1 cellular context compared by ENCODE assay signal in the genomic region with DNA sequence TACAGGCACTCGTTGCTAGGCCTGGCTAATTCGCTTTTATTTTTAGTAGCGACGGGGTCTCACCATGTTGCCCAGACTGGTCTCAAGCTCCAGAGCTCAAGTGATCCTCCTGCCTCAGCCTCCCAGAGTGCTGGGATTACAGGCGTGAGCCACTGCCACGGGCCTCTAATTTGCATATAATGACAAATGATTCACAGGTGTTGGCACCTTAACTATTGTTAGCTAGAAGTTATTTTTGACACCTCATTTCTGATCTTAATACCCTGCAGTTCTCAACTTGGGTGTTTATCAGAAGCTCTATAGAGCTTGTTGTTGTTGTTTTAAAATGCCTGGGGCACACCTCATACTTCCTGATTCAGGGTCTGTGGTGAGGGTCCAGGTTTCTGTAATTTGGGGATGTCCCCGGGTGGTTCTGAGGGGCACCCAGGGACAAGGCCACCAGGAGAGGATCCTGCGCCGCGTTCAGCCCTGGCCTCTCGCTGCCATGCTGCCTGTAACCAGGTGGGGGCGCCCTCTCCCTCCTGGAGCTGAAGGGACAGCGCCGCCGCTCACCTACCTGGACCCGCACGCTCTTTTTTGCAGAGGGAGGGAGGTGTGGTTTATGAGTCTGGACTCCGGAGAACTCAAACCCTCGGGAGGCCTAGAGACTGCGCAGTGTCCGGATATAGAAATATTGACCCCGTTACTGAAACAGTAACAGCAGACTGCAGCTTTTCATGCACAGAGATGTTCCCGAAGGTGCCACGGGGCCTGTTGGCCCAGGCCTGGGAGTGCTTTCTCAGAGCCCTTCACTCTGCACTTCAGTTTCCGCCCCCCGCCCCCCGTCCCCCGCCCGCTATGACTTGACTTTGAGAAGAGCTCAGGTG.
TF ChIP-seq lines count a peak whose summit lies in the region.

No MANE protein-coding gene starts in this region.

TF ChIP-seq in GM12878, 131 proteins besides CTCF, POLR2A, EP300 and RAD21 (continued from another document and continues in another):
- no peak for TF ChIP-seq YBX1 (IDR thresholded peaks at IDR 0.05)
- TF ChIP-seq, protein P1, sequence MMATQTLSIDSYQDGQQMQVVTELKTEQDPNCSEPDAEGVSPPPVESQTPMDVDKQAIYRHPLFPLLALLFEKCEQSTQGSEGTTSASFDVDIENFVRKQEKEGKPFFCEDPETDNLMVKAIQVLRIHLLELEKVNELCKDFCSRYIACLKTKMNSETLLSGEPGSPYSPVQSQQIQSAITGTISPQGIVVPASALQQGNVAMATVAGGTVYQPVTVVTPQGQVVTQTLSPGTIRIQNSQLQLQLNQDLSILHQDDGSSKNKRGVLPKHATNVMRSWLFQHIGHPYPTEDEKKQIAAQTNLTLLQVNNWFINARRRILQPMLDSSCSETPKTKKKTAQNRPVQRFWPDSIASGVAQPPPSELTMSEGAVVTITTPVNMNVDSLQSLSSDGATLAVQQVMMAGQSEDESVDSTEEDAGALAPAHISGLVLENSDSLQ (IDR thresholded peaks at IDR 0.05) = 0 out of 2 replicates have a peak, but pooled peaks have one; percentile 4
- no peak for TF ChIP-seq PML (IDR thresholded peaks at IDR 0.05; ENCODE audit: low read length)
- no peak for TF ChIP-seq SMAD1 (IDR thresholded peaks at IDR 0.05; ENCODE audit: low read depth, partially characterized antibody)
- peak; percentile 69; the same call in 1 of the 2 replicates for TF ChIP-seq NBN (IDR thresholded peaks at IDR 0.05)
- TF ChIP-seq ZZZ3 (IDR thresholded peaks at IDR 0.05; ENCODE audit: control insufficient read depth, insufficient read length, low read depth) = no peak
- TF ChIP-seq ZNF217 (IDR thresholded peaks at IDR 0.05) = 0 out of 2 replicates have a peak, but pooled peaks have one; percentile 21
- TF ChIP-seq, protein P2, sequence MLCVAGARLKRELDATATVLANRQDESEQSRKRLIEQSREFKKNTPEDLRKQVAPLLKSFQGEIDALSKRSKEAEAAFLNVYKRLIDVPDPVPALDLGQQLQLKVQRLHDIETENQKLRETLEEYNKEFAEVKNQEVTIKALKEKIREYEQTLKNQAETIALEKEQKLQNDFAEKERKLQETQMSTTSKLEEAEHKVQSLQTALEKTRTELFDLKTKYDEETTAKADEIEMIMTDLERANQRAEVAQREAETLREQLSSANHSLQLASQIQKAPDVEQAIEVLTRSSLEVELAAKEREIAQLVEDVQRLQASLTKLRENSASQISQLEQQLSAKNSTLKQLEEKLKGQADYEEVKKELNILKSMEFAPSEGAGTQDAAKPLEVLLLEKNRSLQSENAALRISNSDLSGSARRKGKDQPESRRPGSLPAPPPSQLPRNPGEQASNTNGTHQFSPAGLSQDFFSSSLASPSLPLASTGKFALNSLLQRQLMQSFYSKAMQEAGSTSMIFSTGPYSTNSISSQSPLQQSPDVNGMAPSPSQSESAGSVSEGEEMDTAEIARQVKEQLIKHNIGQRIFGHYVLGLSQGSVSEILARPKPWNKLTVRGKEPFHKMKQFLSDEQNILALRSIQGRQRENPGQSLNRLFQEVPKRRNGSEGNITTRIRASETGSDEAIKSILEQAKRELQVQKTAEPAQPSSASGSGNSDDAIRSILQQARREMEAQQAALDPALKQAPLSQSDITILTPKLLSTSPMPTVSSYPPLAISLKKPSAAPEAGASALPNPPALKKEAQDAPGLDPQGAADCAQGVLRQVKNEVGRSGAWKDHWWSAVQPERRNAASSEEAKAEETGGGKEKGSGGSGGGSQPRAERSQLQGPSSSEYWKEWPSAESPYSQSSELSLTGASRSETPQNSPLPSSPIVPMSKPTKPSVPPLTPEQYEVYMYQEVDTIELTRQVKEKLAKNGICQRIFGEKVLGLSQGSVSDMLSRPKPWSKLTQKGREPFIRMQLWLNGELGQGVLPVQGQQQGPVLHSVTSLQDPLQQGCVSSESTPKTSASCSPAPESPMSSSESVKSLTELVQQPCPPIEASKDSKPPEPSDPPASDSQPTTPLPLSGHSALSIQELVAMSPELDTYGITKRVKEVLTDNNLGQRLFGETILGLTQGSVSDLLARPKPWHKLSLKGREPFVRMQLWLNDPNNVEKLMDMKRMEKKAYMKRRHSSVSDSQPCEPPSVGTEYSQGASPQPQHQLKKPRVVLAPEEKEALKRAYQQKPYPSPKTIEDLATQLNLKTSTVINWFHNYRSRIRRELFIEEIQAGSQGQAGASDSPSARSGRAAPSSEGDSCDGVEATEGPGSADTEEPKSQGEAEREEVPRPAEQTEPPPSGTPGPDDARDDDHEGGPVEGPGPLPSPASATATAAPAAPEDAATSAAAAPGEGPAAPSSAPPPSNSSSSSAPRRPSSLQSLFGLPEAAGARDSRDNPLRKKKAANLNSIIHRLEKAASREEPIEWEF (IDR thresholded peaks at IDR 0.05; ENCODE audit: insufficient replicate concordance, low read depth, low read length) = no peak
- TF ChIP-seq SIN3A (IDR thresholded peaks at IDR 0.05; ENCODE audit: low read depth, low read length) = no peak
- 0 out of 2 replicates have a peak, but pooled peaks have one; percentile 3 for TF ChIP-seq BCL11A (IDR thresholded peaks at IDR 0.05; ENCODE audit: low read depth, low read length)
- TF ChIP-seq ETV6 (conservative IDR thresholded peaks at IDR 0.05 in 1 of 2, IDR thresholded peaks at IDR 0.05 in 1 of 2; ENCODE audit: borderline replicate concordance in 1 of 2, low read depth in 1 of 2) = no peak
- peak; percentile 50 for TF ChIP-seq IKZF1 (conservative IDR thresholded peaks at IDR 0.05)
- no peak for TF ChIP-seq NFXL1 (IDR thresholded peaks at IDR 0.05; ENCODE audit: borderline replicate concordance)
- peak; percentile 57; the same call in 1 of the 2 replicates for TF ChIP-seq MEF2A (IDR thresholded peaks at IDR 0.05; ENCODE audit: insufficient read depth, low read depth, low read length)
- TF ChIP-seq, protein P3, sequence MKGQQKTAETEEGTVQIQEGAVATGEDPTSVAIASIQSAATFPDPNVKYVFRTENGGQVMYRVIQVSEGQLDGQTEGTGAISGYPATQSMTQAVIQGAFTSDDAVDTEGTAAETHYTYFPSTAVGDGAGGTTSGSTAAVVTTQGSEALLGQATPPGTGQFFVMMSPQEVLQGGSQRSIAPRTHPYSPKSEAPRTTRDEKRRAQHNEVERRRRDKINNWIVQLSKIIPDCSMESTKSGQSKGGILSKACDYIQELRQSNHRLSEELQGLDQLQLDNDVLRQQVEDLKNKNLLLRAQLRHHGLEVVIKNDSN (IDR thresholded peaks at IDR 0.05; ENCODE audit: borderline replicate concordance, extremely low read length, insufficient read depth, low read depth, low read length) = no peak
- peak; percentile 22; the same call in 1 of the 2 replicates for TF ChIP-seq ZNF384 (IDR thresholded peaks at IDR 0.05; ENCODE audit: borderline replicate concordance, low read depth, low read length)
- TF ChIP-seq PAX5 (IDR thresholded peaks at IDR 0.05; ENCODE audit: borderline replicate concordance, low read depth, low read length) = no peak
- TF ChIP-seq CREM (IDR thresholded peaks at IDR 0.05; ENCODE audit: low read depth) = no peak
- TF ChIP-seq GATAD2B (conservative IDR thresholded peaks at IDR 0.05; ENCODE audit: low read depth) = 0 out of 2 replicates have a peak, but pooled peaks have one; percentile 54
- no peak for TF ChIP-seq KDM1A (IDR thresholded peaks at IDR 0.05; ENCODE audit: borderline replicate concordance)
- TF ChIP-seq FOXK2 (IDR thresholded peaks at IDR 0.05) = no peak
- TF ChIP-seq HDAC6 (IDR thresholded peaks at IDR 0.05; ENCODE audit: unreplicated experiment) = no peak
- TF ChIP-seq SREBF2 (IDR thresholded peaks at IDR 0.05; ENCODE audit: low read length) = no peak
- peak; percentile 28 for TF ChIP-seq CHD2 (IDR thresholded peaks at IDR 0.05; ENCODE audit: borderline replicate concordance, low read depth, low read length)
- no peak for TF ChIP-seq CEBPB (IDR thresholded peaks at IDR 0.05; ENCODE audit: borderline replicate concordance in 1 of 2, low read depth in 2 of 2, low read length in 2 of 2)
- TF ChIP-seq TCF3 (IDR thresholded peaks at IDR 0.05; ENCODE audit: borderline replicate concordance, insufficient read depth, low read depth, low read length) = no peak
- no peak for TF ChIP-seq SPI1 (IDR thresholded peaks at IDR 0.05; ENCODE audit: borderline replicate concordance, insufficient read depth, low read depth, low read length)
- no peak for TF ChIP-seq SP1 (IDR thresholded peaks at IDR 0.05; ENCODE audit: low read depth, low read length)
- no peak for TF ChIP-seq STAT3 (IDR thresholded peaks at IDR 0.05; ENCODE audit: low read depth, low read length)
- TF ChIP-seq, protein P4, sequence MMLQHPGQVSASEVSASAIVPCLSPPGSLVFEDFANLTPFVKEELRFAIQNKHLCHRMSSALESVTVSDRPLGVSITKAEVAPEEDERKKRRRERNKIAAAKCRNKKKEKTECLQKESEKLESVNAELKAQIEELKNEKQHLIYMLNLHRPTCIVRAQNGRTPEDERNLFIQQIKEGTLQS (IDR thresholded peaks at IDR 0.05; ENCODE audit: borderline replicate concordance, extremely low read depth, low read depth, low read length) = no peak
- TF ChIP-seq CHD1 (IDR thresholded peaks at IDR 0.05; ENCODE audit: low read depth, low read length) = no peak
- TF ChIP-seq BRCA1 (IDR thresholded peaks at IDR 0.05; ENCODE audit: low read depth, low read length) = no peak
- no peak for TF ChIP-seq ZNF622 (IDR thresholded peaks at IDR 0.05)
- peak; percentile 76; the same call in 1 of the 2 replicates for TF ChIP-seq ZNF207 (IDR thresholded peaks at IDR 0.05; ENCODE audit: borderline replicate concordance)
- peak; percentile 22 to 50; a peak in 1 of 4 replicates for TF ChIP-seq BHLHE40 (IDR thresholded peaks at IDR 0.05; ENCODE audit: borderline replicate concordance in 1 of 2, low read depth in 2 of 2, low read length in 1 of 2)
- no peak for TF ChIP-seq SUZ12 (IDR thresholded peaks at IDR 0.05; ENCODE audit: unreplicated experiment)
- no peak for TF ChIP-seq ASH2L (IDR thresholded peaks at IDR 0.05; ENCODE audit: borderline replicate concordance, low read depth)
- no peak for TF ChIP-seq KAT2A (conservative IDR thresholded peaks at IDR 0.05; ENCODE audit: control insufficient read depth, low read depth, low read length)
- no peak for TF ChIP-seq CBFB (IDR thresholded peaks at IDR 0.05; ENCODE audit: low read depth)
- TF ChIP-seq, protein P5, sequence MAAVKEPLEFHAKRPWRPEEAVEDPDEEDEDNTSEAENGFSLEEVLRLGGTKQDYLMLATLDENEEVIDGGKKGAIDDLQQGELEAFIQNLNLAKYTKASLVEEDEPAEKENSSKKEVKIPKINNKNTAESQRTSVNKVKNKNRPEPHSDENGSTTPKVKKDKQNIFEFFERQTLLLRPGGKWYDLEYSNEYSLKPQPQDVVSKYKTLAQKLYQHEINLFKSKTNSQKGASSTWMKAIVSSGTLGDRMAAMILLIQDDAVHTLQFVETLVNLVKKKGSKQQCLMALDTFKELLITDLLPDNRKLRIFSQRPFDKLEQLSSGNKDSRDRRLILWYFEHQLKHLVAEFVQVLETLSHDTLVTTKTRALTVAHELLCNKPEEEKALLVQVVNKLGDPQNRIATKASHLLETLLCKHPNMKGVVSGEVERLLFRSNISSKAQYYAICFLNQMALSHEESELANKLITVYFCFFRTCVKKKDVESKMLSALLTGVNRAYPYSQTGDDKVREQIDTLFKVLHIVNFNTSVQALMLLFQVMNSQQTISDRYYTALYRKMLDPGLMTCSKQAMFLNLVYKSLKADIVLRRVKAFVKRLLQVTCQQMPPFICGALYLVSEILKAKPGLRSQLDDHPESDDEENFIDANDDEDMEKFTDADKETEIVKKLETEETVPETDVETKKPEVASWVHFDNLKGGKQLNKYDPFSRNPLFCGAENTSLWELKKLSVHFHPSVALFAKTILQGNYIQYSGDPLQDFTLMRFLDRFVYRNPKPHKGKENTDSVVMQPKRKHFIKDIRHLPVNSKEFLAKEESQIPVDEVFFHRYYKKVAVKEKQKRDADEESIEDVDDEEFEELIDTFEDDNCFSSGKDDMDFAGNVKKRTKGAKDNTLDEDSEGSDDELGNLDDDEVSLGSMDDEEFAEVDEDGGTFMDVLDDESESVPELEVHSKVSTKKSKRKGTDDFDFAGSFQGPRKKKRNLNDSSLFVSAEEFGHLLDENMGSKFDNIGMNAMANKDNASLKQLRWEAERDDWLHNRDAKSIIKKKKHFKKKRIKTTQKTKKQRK (IDR thresholded peaks at IDR 0.05; ENCODE audit: low read depth, low read length) = no peak
- TF ChIP-seq LARP7 (IDR thresholded peaks at IDR 0.05) = peak; percentile 78
- TF ChIP-seq SUPT20H (IDR thresholded peaks at IDR 0.05; ENCODE audit: borderline replicate concordance, control insufficient read depth, low read depth, low read length) = no peak
- TF ChIP-seq BMI1 (IDR thresholded peaks at IDR 0.05; ENCODE audit: borderline replicate concordance) = no peak
- 0 out of 2 replicates have a peak, but pooled peaks have one; percentile 21 for TF ChIP-seq EED (IDR thresholded peaks at IDR 0.05; ENCODE audit: low read depth)
- TF ChIP-seq EZH2 (IDR thresholded peaks at IDR 0.05; ENCODE audit: borderline replicate concordance, control insufficient read depth, low read depth, low read length) = no peak
- TF ChIP-seq ZBED1 (IDR thresholded peaks at IDR 0.05; ENCODE audit: borderline replicate concordance) = no peak
- TF ChIP-seq MYC (IDR thresholded peaks at IDR 0.05; ENCODE audit: insufficient read depth, insufficient read length, insufficient replicate concordance, low read length, severe bottlenecking) = no peak
- TF ChIP-seq, protein P6, sequence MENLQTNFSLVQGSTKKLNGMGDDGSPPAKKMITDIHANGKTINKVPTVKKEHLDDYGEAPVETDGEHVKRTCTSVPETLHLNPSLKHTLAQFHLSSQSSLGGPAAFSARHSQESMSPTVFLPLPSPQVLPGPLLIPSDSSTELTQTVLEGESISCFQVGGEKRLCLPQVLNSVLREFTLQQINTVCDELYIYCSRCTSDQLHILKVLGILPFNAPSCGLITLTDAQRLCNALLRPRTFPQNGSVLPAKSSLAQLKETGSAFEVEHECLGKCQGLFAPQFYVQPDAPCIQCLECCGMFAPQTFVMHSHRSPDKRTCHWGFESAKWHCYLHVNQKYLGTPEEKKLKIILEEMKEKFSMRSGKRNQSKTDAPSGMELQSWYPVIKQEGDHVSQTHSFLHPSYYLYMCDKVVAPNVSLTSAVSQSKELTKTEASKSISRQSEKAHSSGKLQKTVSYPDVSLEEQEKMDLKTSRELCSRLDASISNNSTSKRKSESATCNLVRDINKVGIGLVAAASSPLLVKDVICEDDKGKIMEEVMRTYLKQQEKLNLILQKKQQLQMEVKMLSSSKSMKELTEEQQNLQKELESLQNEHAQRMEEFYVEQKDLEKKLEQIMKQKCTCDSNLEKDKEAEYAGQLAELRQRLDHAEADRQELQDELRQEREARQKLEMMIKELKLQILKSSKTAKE (IDR thresholded peaks at IDR 0.05; ENCODE audit: low read depth, poor library complexity, severe bottlenecking) = no peak
- TF ChIP-seq HDAC2 (IDR thresholded peaks at IDR 0.05) = no peak
- no peak for TF ChIP-seq GABPA (IDR thresholded peaks at IDR 0.05; ENCODE audit: low read depth)
- TF ChIP-seq, protein P7, sequence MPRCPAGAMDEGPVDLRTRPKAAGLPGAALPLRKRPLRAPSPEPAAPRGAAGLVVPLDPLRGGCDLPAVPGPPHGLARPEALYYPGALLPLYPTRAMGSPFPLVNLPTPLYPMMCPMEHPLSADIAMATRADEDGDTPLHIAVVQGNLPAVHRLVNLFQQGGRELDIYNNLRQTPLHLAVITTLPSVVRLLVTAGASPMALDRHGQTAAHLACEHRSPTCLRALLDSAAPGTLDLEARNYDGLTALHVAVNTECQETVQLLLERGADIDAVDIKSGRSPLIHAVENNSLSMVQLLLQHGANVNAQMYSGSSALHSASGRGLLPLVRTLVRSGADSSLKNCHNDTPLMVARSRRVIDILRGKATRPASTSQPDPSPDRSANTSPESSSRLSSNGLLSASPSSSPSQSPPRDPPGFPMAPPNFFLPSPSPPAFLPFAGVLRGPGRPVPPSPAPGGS (IDR thresholded peaks at IDR 0.05; ENCODE audit: borderline replicate concordance, insufficient read depth, low read depth, low read length, poor library complexity, severe bottlenecking) = no peak
- TF ChIP-seq RFX5 (IDR thresholded peaks at IDR 0.05; ENCODE audit: low read depth, low read length) = no peak
- TF ChIP-seq CBX5 (IDR thresholded peaks at IDR 0.05; ENCODE audit: low read depth) = no peak
